8 cellular contexts compared by ENCODE assay signal in genomic region chr19:4722671-4723464, GRCh38. TPM values are rescaled to one million over a fixed set of nuclear protein-coding genes. Genes with fewer than 3 reads are reported as not detected.
DNase-seq lines count a peak whose midpoint lies in the region; ATAC-seq, FAIRE-seq and TF ChIP-seq lines count a peak whose summit lies in the region.

No MANE protein-coding gene starts in this region.

- peak in 1 of 2 donors; percentile 26 for TF ChIP-seq RAD21 in liver (IDR thresholded peaks at IDR 0.05)

- peaks cover 4 to 11% of the 10 kb centered on the region in 2 donors for H3K27me3 Mint-ChIP-seq in CD8-positive, alpha-beta memory T cell

- DNase-seq in CD8-positive, alpha-beta memory T cell, result no peak
- DNase-seq in NCI-H69 (lab: John Stamatoyannopoulos, UW) (peak; percentile 47), bronchial epithelial cell (ENCODE audit: low read depth) (peak; percentile 61), testis (peak; percentile 44), activated gamma-delta T cell (lab: John Stamatoyannopoulos, UW) (no peak), SW 1271 (lab: John Stamatoyannopoulos, UW) (no peak)

- peak overlapping the region; percentile 83 to 94 (median 90) for H3K4me3 Mint-ChIP-seq in CD8-positive, alpha-beta memory T cell

- no peak for TF ChIP-seq POLR2A in testis (IDR thresholded peaks at IDR 0.05)

- intact Hi-C loops in testis (cut with DNase I; ENCODE audit: low total_unique reads), result no loop called here

- CTCF ChIA-PET in CD8-positive, alpha-beta memory T cell (lab: Charles Lee), result interaction anchor here (4.4 kb wide), 1 partner anchor 68 kb away, joined by 42 read pairs; the partner anchor contains the start of gene FEM1A

- H3K27ac ChIP-seq in CD8-positive, alpha-beta memory T cell (ENCODE audit: low read depth, low read length), result peak overlapping the region; percentile 82
- H3K27ac ChIP-seq in liver (ENCODE audit: low read depth in 1 of 2, low read length in 2 of 2), result peak overlapping the region; percentile 83 to 93
- H3K27ac ChIP-seq in testis, result peak overlapping the region; percentile 34 to 88

- H3K36me3 ChIP-seq in CD8-positive, alpha-beta memory T cell (ENCODE audit: insufficient read depth, low read length), result peaks cover 17% of the 10 kb centered on the region
- peaks cover 13% of the 10 kb centered on the region for H3K36me3 ChIP-seq in bronchial epithelial cell (ENCODE audit: control insufficient read depth, insufficient read depth, low read length)
- H3K36me3 ChIP-seq in liver (ENCODE audit: control insufficient read depth in 4 of 4, insufficient read depth in 3 of 4, low read depth in 1 of 4, low read length in 3 of 4), result peaks cover 6 to 17% (median 12%) of the 10 kb centered on the region in 4 donors
- H3K36me3 ChIP-seq in testis (ENCODE audit: low read depth, missing control alignments), result no peaks in the 10 kb centered on the region

- H3K9me3 ChIP-seq in CD8-positive, alpha-beta memory T cell (ENCODE audit: low read length), result no peaks in the 10 kb centered on the region
- H3K9me3 ChIP-seq in liver (ENCODE audit: control insufficient read depth in 4 of 4, low read length in 3 of 4) (no peaks in the 10 kb centered on the region), testis (no peaks in the 10 kb centered on the region)

- POLR2A ChIA-PET in CD8-positive, alpha-beta memory T cell (lab: Charles Lee), result interaction anchor here (3.5 kb wide), 1 partner anchor 69 kb away, joined by 24 read pairs; the partner anchor contains the start of gene FEM1A

- peaks cover 29% of the 10 kb centered on the region for H3K4me1 ChIP-seq in CD8-positive, alpha-beta memory T cell (ENCODE audit: insufficient read depth, low read length)
- peaks cover 4 to 48% (median 46%) of the 10 kb centered on the region in 4 donors for H3K4me1 ChIP-seq in liver (ENCODE audit: control insufficient read depth in 4 of 4, insufficient read depth in 4 of 4, low read length in 3 of 4)
- peaks cover 15% of the 10 kb centered on the region for H3K4me1 ChIP-seq in testis

- H3K4me1 Mint-ChIP-seq in CD8-positive, alpha-beta memory T cell, result peaks cover 28 to 47% (median 31%) of the 10 kb centered on the region in 3 donors

- H3K36me3 Mint-ChIP-seq in CD8-positive, alpha-beta memory T cell, result peaks cover 0 to 48% (median 4%) of the 10 kb centered on the region in 3 donors

- peak overlapping the region; percentile 98 for H3K4me3 ChIP-seq in CD8-positive, alpha-beta memory T cell (ENCODE audit: low read length)
- H3K4me3 ChIP-seq in bronchial epithelial cell (ENCODE audit: low read depth, low read length) (peak overlapping the region; percentile 59), liver (ENCODE audit: low read depth in 1 of 3, low read length in 3 of 3) (peak overlapping the region; percentile 87 to 98 (median 96)), testis (peak overlapping the region; percentile 80 to 99)

- H3K27ac Mint-ChIP-seq in CD8-positive, alpha-beta memory T cell, result peak overlapping the region; percentile 69 to 99 (median 92)

- H3K27me3 ChIP-seq in CD8-positive, alpha-beta memory T cell (ENCODE audit: insufficient read depth, low read length, poor library complexity, severe bottlenecking), result no peaks in the 10 kb centered on the region
- H3K27me3 ChIP-seq in bronchial epithelial cell (ENCODE audit: control insufficient read depth, insufficient read depth, low read length) (no peaks in the 10 kb centered on the region), liver (ENCODE audit: control insufficient read depth in 4 of 4, insufficient read depth in 4 of 4, low read length in 3 of 4) (no peaks in the 10 kb centered on the region), testis (no peaks in the 10 kb centered on the region)

- peak overlapping the region; percentile 73 to 90 for H3K9ac ChIP-seq in liver (ENCODE audit: low read depth in 1 of 2, low read length in 2 of 2)

- no peak for FAIRE-seq in bronchial epithelial cell (lab: Jason Lieb, UNC)

- ATAC-seq in GM21381 (IDR thresholded peaks at IDR 0.05; ENCODE audit: unreplicated experiment), result peak; percentile 6

- TF ChIP-seq CTCF in bronchial epithelial cell (IDR thresholded peaks at IDR 0.05; ENCODE audit: insufficient read depth, low read length, severe bottlenecking) (no peak), liver (IDR thresholded peaks at IDR 0.05; ENCODE audit: low read depth, low read length, missing input control) (no peak), testis (IDR thresholded peaks at IDR 0.05) (no peak)

- under 1% methylated on average over 19 of the region's 19 CpGs for WGBS in liver
- WGBS in testis, 2 donors, result 1 to 2% methylated on average over 19 of the region's 19 CpGs

- peaks cover 0 to 8% (median 7%) of the 10 kb centered on the region in 5 donors for H3K9me3 Mint-ChIP-seq in CD8-positive, alpha-beta memory T cell

TF ChIP-seq in liver, 16 proteins besides CTCF, POLR2A, EP300 and RAD21:
- TF ChIP-seq FOXA1 (IDR thresholded peaks at IDR 0.05), result no peak
- TF ChIP-seq ATF3 (IDR thresholded peaks at IDR 0.05), result no peak
- peak; percentile 54 for TF ChIP-seq YY1 (IDR thresholded peaks at IDR 0.05)
- TF ChIP-seq HNF4A (conservative IDR thresholded peaks at IDR 0.05), result peak in 1 of 2 donors; percentile 3
- TF ChIP-seq EGR1 (IDR thresholded peaks at IDR 0.05; ENCODE audit: low read depth in 2 of 2), result no peak
- no peak for TF ChIP-seq JUND (IDR thresholded peaks at IDR 0.05)
- TF ChIP-seq SP1 (IDR thresholded peaks at IDR 0.05), result peak; percentile 18
- peak; percentile 31 for TF ChIP-seq TAF1 (conservative IDR thresholded peaks at IDR 0.05)
TF ChIP-seq in liver: peak in this region for 4.

RNA-seq across cellular contexts. Expression of gene DPP9, which starts 0.8 kb away (rescaled TPM):
- 100 to 1,000 TPM; 105 TPM for total RNA-seq in CD8-positive, alpha-beta memory T cell
- polyA plus RNA-seq in CD8-positive, alpha-beta memory T cell, result 32.1 TPM
- total RNA-seq in bronchial epithelial cell (34.0 and 36.7 TPM in 2 replicates), liver (10 to 100 TPM; 27.3 to 74.5 TPM), testis (10 to 100 TPM; 65.1 to 74.2 TPM)
- polyA plus RNA-seq in liver (10 to 100 TPM; 20.5 to 53.4 TPM), testis (ENCODE audit: insufficient read depth, low read depth, low replicate concordance) (24.6 TPM)

RNA-seq across cellular contexts. Expression of gene MYDGF, which starts 52.7 kb away (rescaled TPM):
- 10 to 100 TPM; 83.2 to 88.6 TPM for total RNA-seq in CD8-positive, alpha-beta memory T cell
- polyA plus RNA-seq in CD8-positive, alpha-beta memory T cell, result 146 TPM
- total RNA-seq in bronchial epithelial cell (314 and 353 TPM in 2 replicates), liver (10 to 100 TPM; 85.1 to 88.9 TPM), testis (10 to 100 TPM; 51.6 to 61.4 TPM)
- polyA plus RNA-seq in liver (100 to 1,000 TPM; 198 to 222 TPM), testis (ENCODE audit: insufficient read depth, low read depth, low replicate concordance) (87.0 TPM)

Comparison
In these comparisons a context has a peak if more than half of its experiments do, and no peak if none do; other contexts are left out.
1. DNase-seq: peak in NCI-H69 (single experiment), bronchial epithelial cell (single experiment) and testis (single experiment); none in CD8-positive, alpha-beta memory T cell (0 of 5), activated gamma-delta T cell (single experiment) and SW 1271 (0 of 2).
2. Peak in every context shown above with its lines, with median percentiles within 50 percentile points of each other: H3K27ac ChIP-seq and H3K4me3 ChIP-seq.